8 cellular contexts compared by ENCODE assay signal in the genomic region with DNA sequence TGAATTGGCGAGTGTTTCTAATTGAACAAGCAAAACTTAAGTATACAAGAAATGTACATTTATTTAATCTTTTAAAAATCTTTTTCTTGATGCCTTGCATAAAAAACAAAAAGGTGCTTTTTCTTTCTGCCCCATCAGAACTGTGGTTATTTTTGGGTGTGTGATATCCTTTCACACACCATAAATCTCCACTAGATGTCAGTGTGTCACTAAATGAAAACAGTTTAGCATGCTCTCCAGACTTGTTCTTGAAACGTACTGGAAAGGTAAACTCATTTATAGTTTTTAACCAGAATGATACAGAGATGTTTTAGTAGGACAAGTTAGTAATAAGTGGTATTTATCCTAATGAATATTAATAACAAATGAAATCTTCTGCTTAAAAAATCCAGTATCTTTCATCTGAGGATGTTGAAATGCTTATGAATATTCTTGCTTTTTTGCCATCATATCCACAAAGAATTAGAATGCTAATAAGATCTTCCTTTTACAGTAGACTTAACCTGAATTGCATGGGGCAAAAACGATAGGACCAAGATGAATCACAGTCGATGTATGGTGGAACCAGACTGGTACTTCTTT.
DNase-seq lines count a peak whose midpoint lies in the region; ATAC-seq, FAIRE-seq and TF ChIP-seq lines count a peak whose summit lies in the region.

No MANE protein-coding gene starts in this region.

- no peak overlapping the region for H3K4me3 ChIP-seq in NB4 (ENCODE audit: low read depth, low read length)
- no peak overlapping the region for H3K4me3 ChIP-seq in psoas muscle

- H3K9me3 ChIP-seq in psoas muscle, result no peaks in the 10 kb centered on the region

- peak; percentile 90 for FAIRE-seq in GM12891 (lab: Jason Lieb, UNC)
- peak; percentile 90 for FAIRE-seq in TTC549 (lab: Jason Lieb, UNC)

- peaks cover 7% of the 10 kb centered on the region for H3K4me1 ChIP-seq in psoas muscle

- no peak overlapping the region for H3K27ac Mint-ChIP-seq in CD14-positive monocyte

- 62 to 66% (median 64%) methylated on average over 4 of the region's 4 CpGs for WGBS in psoas muscle, 3 donors

- ATAC-seq in HG02623 (IDR thresholded peaks at IDR 0.05; ENCODE audit: unreplicated experiment), result peak; percentile 88
- peak in 2 of 4 donors; percentile 75 to 82 for ATAC-seq in psoas muscle

- TF ChIP-seq POLR2A in GM12891 (IDR thresholded peaks at IDR 0.05; ENCODE audit: low read depth, low read length) (no peak), NB4 (IDR thresholded peaks at IDR 0.05; ENCODE audit: extremely low read depth, insufficient read length) (no peak)

- H3K4me1 Mint-ChIP-seq in CD14-positive monocyte, result peaks cover 11% of the 10 kb centered on the region

- no peak overlapping the region for H3K4me3 Mint-ChIP-seq in CD14-positive monocyte

- no peaks in the 10 kb centered on the region for H3K9me3 Mint-ChIP-seq in CD14-positive monocyte

- peak; percentile 79 for TF ChIP-seq CTCF in CD14-positive monocyte (IDR thresholded peaks at IDR 0.05)
- peak; percentile 52 for TF ChIP-seq CTCF in NB4 (IDR thresholded peaks at IDR 0.05; ENCODE audit: low read depth, low read length)
- TF ChIP-seq CTCF in psoas muscle (IDR thresholded peaks at IDR 0.05), result peak; percentile 65

- H3K27me3 ChIP-seq in psoas muscle (ENCODE audit: insufficient read depth in 3 of 3, low read length in 2 of 3), result no peaks in the 10 kb centered on the region

- no peak overlapping the region for H3K27ac ChIP-seq in psoas muscle

- H3K36me3 Mint-ChIP-seq in CD14-positive monocyte, result peaks cover 7% of the 10 kb centered on the region in 2 donors

- H3K27me3 Mint-ChIP-seq in CD14-positive monocyte (ENCODE audit: low read depth in 3 of 3), result no peaks in the 10 kb centered on the region

- no peak for DNase-seq in CD14-positive monocyte (ENCODE audit: low spot score)
- DNase-seq in GM12891 (ENCODE audit: insufficient read length, low spot score), result no peak
- DNase-seq in NB4 (ENCODE audit: low read depth), result peak; percentile 75
- peak; percentile 39 for DNase-seq in foreskin melanocyte
- DNase-seq in psoas muscle, result no peak
- DNase-seq in ecto neural progenitor cell (ENCODE audit: low spot score), result no peak

- H3K36me3 ChIP-seq in psoas muscle (ENCODE audit: insufficient read depth in 1 of 2, low read depth in 1 of 2), result no peaks in the 10 kb centered on the region

- intact Hi-C loops in CD14-positive monocyte (cut with micrococcal nuclease), result loop anchor here (5.0 to 10.0 kb wide), 2 partner anchors 380 to 388 kb away; partner anchors contain the start of gene ITGA4 (in 1 of the 2)
- intact Hi-C loops in psoas muscle (cut with DNase I), result loop anchor here in 1 of 2 donors (10.0 kb wide), 1 partner anchor 638 kb away; no protein-coding TSS in a partner anchor

TF ChIP-seq in GM12891, 5 proteins besides CTCF, POLR2A, EP300 and RAD21:
- TF ChIP-seq POU2F2 (IDR thresholded peaks at IDR 0.05; ENCODE audit: low read depth, low read length) (no peak), SPI1 (IDR thresholded peaks at IDR 0.05; ENCODE audit: low read depth, low read length) (no peak), POLR2AphosphoS5 (IDR thresholded peaks at IDR 0.05; ENCODE audit: low read depth, low read length) (no peak), PAX5 (IDR thresholded peaks at IDR 0.05; ENCODE audit: insufficient read depth, low read length, severe bottlenecking) (no peak), TAF1 (IDR thresholded peaks at IDR 0.05; ENCODE audit: low read depth, low read length) (no peak)

Comparison
In these comparisons a context has a peak if more than half of its experiments do, and no peak if none do; other contexts are left out.
1. DNase-seq: peak in NB4 (single experiment) and foreskin melanocyte (single experiment); none in CD14-positive monocyte (single experiment), GM12891 (single experiment), psoas muscle (0 of 2) and ecto neural progenitor cell (single experiment).
2. Peak in every context shown above with its lines, with median percentiles within 50 percentile points of each other: CTCF ChIP-seq.